Comparison of ENCODE assay signal across 1 cellular context in the genomic region with DNA sequence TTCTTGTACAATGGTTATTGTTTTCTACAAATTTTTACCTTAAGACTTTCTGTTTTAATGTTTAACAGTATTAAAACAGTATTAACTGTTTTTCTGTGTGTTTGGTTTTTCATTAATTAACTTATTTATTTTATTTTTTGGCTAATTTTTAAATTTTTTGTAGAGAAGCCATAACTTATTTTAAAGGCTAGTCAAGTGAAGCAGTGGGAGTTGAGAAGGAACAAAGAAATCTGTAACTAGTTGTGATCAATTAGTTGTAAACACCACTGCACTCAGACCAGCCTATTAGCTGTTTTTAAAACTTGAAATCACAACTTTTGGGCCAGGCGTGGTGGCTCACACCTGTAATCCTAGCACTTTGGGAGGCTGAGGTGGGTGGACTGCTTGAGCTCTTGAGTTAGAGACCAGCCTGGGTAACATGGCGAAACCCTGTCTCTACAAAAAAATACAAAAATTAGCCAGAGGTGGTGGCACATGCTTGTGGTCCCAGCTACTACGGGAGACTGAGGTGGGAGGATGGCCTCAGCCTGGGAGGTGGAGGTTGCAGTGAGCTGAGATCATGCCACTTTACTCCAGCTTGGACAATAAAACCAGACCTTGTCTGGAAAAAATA.
TF ChIP-seq lines count a peak whose summit lies in the region.

No MANE protein-coding gene starts in this region.

TF ChIP-seq in HepG2, 621 proteins besides CTCF, POLR2A, EP300 and RAD21 (continued from another document and continues in another):
- TF ChIP-seq, protein P1, sequence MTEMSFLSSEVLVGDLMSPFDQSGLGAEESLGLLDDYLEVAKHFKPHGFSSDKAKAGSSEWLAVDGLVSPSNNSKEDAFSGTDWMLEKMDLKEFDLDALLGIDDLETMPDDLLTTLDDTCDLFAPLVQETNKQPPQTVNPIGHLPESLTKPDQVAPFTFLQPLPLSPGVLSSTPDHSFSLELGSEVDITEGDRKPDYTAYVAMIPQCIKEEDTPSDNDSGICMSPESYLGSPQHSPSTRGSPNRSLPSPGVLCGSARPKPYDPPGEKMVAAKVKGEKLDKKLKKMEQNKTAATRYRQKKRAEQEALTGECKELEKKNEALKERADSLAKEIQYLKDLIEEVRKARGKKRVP (CRISPR knock-in tag; IDR thresholded peaks at IDR 0.05): 0 out of 4 replicates have a peak, but pooled peaks of 1 of the 2 experiments have one; percentile 3
- TF ChIP-seq ARHGAP35 (CRISPR knock-in tag; IDR thresholded peaks at IDR 0.05; ENCODE audit: borderline replicate concordance) (peak; percentile 23; the same call in 1 of the 2 replicates), NR3C1 (CRISPR knock-in tag; IDR thresholded peaks at IDR 0.05) (no peak), NR1H2 (CRISPR knock-in tag; IDR thresholded peaks at IDR 0.05; ENCODE audit: borderline replicate concordance, low read depth) (no peak), ZNF234 (CRISPR knock-in tag; conservative IDR thresholded peaks at IDR 0.05) (no peak), ZNF546 (CRISPR knock-in tag; conservative IDR thresholded peaks at IDR 0.05) (no peak), ZNF674 (CRISPR knock-in tag; IDR thresholded peaks at IDR 0.05; ENCODE audit: low read depth) (0 out of 2 replicates have a peak, but pooled peaks have one; percentile 21), XBP1 (CRISPR knock-in tag; IDR thresholded peaks at IDR 0.05) (peak; percentile 44; the same call in 1 of the 2 replicates), CBX5 (CRISPR knock-in tag; IDR thresholded peaks at IDR 0.05; ENCODE audit: borderline replicate concordance) (0 out of 2 replicates have a peak, but pooled peaks have one; percentile 41), ASH2L (IDR thresholded peaks at IDR 0.05; ENCODE audit: insufficient read length, low read depth, low read length) (peak; percentile 49), ZNF772 (CRISPR knock-in tag; IDR thresholded peaks at IDR 0.05) (no peak; the same call in 1 of the 2 replicates), MEIS1 (CRISPR knock-in tag; IDR thresholded peaks at IDR 0.05; ENCODE audit: borderline replicate concordance) (no peak), RARG (CRISPR knock-in tag; IDR thresholded peaks at IDR 0.05; ENCODE audit: low read depth) (0 out of 2 replicates have a peak, but pooled peaks have one; percentile 3), ZNF790 (CRISPR knock-in tag; IDR thresholded peaks at IDR 0.05; ENCODE audit: borderline replicate concordance) (no peak), AGO2 (optimal IDR thresholded peaks at IDR 0.05; ENCODE audit: low read depth, low read length) (no peak), SRSF9 (IDR thresholded peaks at IDR 0.05; ENCODE audit: borderline replicate concordance, insufficient read depth, low read depth, low read length, poor library complexity, severe bottlenecking) (no peak), KAT8 (CRISPR knock-in tag; IDR thresholded peaks at IDR 0.05) (no peak), ZNF274 (CRISPR knock-in tag; IDR thresholded peaks at IDR 0.05) (no peak), ZNF3 (CRISPR knock-in tag; IDR thresholded peaks at IDR 0.05) (0 out of 2 replicates have a peak, but pooled peaks have one; percentile 44), RFX5 (IDR thresholded peaks at IDR 0.05; ENCODE audit: low read depth, low read length) (no peak), KDM5A (IDR thresholded peaks at IDR 0.05; ENCODE audit: borderline replicate concordance, low read length) (peak; percentile 65; the same call in 1 of the 2 replicates), ELF4 (CRISPR knock-in tag; IDR thresholded peaks at IDR 0.05; ENCODE audit: borderline replicate concordance) (peak; percentile 88; the same call in 1 of the 2 replicates)
- TF ChIP-seq, protein P2, sequence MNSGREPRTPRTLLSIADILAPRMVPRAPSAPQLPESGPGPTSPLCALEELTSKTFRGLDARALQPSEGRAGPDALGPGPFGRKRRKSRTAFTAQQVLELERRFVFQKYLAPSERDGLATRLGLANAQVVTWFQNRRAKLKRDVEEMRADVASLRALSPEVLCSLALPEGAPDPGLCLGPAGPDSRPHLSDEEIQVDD (CRISPR knock-in tag; IDR thresholded peaks at IDR 0.05; ENCODE audit: borderline replicate concordance): no peak
- TF ChIP-seq, protein P3, sequence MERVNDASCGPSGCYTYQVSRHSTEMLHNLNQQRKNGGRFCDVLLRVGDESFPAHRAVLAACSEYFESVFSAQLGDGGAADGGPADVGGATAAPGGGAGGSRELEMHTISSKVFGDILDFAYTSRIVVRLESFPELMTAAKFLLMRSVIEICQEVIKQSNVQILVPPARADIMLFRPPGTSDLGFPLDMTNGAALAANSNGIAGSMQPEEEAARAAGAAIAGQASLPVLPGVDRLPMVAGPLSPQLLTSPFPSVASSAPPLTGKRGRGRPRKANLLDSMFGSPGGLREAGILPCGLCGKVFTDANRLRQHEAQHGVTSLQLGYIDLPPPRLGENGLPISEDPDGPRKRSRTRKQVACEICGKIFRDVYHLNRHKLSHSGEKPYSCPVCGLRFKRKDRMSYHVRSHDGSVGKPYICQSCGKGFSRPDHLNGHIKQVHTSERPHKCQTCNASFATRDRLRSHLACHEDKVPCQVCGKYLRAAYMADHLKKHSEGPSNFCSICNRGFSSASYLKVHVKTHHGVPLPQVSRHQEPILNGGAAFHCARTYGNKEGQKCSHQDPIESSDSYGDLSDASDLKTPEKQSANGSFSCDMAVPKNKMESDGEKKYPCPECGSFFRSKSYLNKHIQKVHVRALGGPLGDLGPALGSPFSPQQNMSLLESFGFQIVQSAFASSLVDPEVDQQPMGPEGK (CRISPR knock-in tag; IDR thresholded peaks at IDR 0.05): peak; percentile 19; the same call in 1 of the 2 replicates
- TF ChIP-seq, protein P4, sequence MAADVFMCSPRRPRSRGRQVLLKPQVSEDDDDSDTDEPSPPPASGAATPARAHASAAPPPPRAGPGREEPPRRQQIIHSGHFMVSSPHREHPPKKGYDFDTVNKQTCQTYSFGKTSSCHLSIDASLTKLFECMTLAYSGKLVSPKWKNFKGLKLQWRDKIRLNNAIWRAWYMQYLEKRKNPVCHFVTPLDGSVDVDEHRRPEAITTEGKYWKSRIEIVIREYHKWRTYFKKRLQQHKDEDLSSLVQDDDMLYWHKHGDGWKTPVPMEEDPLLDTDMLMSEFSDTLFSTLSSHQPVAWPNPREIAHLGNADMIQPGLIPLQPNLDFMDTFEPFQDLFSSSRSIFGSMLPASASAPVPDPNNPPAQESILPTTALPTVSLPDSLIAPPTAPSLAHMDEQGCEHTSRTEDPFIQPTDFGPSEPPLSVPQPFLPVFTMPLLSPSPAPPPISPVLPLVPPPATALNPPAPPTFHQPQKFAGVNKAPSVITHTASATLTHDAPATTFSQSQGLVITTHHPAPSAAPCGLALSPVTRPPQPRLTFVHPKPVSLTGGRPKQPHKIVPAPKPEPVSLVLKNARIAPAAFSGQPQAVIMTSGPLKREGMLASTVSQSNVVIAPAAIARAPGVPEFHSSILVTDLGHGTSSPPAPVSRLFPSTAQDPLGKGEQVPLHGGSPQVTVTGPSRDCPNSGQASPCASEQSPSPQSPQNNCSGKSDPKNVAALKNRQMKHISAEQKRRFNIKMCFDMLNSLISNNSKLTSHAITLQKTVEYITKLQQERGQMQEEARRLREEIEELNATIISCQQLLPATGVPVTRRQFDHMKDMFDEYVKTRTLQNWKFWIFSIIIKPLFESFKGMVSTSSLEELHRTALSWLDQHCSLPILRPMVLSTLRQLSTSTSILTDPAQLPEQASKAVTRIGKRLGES (CRISPR knock-in tag; IDR thresholded peaks at IDR 0.05; ENCODE audit: borderline replicate concordance): peak; percentile 13; the same call in 1 of the 2 replicates
- TF ChIP-seq, protein P5, sequence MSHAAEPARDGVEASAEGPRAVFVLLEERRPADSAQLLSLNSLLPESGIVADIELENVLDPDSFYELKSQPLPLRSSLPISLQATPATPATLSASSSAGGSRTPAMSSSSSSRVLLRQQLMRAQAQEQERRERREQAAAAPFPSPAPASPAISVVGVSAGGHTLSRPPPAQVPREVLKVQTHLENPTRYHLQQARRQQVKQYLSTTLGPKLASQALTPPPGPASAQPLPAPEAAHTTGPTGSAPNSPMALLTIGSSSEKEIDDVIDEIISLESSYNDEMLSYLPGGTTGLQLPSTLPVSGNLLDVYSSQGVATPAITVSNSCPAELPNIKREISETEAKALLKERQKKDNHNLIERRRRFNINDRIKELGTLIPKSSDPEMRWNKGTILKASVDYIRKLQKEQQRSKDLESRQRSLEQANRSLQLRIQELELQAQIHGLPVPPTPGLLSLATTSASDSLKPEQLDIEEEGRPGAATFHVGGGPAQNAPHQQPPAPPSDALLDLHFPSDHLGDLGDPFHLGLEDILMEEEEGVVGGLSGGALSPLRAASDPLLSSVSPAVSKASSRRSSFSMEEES (CRISPR knock-in tag; IDR thresholded peaks at IDR 0.05): no peak
- TF ChIP-seq, protein P6, sequence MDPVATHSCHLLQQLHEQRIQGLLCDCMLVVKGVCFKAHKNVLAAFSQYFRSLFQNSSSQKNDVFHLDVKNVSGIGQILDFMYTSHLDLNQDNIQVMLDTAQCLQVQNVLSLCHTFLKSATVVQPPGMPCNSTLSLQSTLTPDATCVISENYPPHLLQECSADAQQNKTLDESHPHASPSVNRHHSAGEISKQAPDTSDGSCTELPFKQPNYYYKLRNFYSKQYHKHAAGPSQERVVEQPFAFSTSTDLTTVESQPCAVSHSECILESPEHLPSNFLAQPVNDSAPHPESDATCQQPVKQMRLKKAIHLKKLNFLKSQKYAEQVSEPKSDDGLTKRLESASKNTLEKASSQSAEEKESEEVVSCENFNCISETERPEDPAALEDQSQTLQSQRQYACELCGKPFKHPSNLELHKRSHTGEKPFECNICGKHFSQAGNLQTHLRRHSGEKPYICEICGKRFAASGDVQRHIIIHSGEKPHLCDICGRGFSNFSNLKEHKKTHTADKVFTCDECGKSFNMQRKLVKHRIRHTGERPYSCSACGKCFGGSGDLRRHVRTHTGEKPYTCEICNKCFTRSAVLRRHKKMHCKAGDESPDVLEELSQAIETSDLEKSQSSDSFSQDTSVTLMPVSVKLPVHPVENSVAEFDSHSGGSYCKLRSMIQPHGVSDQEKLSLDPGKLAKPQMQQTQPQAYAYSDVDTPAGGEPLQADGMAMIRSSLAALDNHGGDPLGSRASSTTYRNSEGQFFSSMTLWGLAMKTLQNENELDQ (CRISPR knock-in tag; IDR thresholded peaks at IDR 0.05; ENCODE audit: borderline replicate concordance): peak; percentile 65; the same call in 1 of the 2 replicates
- TF ChIP-seq, protein P7, sequence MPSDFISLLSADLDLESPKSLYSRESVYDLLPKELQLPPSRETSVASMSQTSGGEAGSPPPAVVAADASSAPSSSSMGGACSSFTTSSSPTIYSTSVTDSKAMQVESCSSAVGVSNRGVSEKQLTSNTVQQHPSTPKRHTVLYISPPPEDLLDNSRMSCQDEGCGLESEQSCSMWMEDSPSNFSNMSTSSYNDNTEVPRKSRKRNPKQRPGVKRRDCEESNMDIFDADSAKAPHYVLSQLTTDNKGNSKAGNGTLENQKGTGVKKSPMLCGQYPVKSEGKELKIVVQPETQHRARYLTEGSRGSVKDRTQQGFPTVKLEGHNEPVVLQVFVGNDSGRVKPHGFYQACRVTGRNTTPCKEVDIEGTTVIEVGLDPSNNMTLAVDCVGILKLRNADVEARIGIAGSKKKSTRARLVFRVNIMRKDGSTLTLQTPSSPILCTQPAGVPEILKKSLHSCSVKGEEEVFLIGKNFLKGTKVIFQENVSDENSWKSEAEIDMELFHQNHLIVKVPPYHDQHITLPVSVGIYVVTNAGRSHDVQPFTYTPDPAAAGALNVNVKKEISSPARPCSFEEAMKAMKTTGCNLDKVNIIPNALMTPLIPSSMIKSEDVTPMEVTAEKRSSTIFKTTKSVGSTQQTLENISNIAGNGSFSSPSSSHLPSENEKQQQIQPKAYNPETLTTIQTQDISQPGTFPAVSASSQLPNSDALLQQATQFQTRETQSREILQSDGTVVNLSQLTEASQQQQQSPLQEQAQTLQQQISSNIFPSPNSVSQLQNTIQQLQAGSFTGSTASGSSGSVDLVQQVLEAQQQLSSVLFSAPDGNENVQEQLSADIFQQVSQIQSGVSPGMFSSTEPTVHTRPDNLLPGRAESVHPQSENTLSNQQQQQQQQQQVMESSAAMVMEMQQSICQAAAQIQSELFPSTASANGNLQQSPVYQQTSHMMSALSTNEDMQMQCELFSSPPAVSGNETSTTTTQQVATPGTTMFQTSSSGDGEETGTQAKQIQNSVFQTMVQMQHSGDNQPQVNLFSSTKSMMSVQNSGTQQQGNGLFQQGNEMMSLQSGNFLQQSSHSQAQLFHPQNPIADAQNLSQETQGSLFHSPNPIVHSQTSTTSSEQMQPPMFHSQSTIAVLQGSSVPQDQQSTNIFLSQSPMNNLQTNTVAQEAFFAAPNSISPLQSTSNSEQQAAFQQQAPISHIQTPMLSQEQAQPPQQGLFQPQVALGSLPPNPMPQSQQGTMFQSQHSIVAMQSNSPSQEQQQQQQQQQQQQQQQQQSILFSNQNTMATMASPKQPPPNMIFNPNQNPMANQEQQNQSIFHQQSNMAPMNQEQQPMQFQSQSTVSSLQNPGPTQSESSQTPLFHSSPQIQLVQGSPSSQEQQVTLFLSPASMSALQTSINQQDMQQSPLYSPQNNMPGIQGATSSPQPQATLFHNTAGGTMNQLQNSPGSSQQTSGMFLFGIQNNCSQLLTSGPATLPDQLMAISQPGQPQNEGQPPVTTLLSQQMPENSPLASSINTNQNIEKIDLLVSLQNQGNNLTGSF (CRISPR knock-in tag; IDR thresholded peaks at IDR 0.05): 0 out of 2 replicates have a peak, but pooled peaks have one; percentile 43
- TF ChIP-seq, protein P8, sequence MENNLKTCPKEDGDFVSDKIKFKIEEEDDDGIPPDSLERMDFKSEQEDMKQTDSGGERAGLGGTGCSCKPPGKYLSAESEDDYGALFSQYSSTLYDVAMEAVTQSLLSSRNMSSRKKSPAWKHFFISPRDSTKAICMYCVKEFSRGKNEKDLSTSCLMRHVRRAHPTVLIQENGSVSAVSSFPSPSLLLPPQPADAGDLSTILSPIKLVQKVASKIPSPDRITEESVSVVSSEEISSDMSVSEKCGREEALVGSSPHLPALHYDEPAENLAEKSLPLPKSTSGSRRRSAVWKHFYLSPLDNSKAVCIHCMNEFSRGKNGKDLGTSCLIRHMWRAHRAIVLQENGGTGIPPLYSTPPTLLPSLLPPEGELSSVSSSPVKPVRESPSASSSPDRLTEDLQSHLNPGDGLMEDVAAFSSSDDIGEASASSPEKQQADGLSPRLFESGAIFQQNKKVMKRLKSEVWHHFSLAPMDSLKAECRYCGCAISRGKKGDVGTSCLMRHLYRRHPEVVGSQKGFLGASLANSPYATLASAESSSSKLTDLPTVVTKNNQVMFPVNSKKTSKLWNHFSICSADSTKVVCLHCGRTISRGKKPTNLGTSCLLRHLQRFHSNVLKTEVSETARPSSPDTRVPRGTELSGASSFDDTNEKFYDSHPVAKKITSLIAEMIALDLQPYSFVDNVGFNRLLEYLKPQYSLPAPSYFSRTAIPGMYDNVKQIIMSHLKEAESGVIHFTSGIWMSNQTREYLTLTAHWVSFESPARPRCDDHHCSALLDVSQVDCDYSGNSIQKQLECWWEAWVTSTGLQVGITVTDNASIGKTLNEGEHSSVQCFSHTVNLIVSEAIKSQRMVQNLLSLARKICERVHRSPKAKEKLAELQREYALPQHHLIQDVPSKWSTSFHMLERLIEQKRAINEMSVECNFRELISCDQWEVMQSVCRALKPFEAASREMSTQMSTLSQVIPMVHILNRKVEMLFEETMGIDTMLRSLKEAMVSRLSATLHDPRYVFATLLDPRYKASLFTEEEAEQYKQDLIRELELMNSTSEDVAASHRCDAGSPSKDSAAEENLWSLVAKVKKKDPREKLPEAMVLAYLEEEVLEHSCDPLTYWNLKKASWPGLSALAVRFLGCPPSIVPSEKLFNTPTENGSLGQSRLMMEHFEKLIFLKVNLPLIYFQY (CRISPR knock-in tag; IDR thresholded peaks at IDR 0.05; ENCODE audit: borderline replicate concordance): no peak
